In genomic region chr7:128613366-128613765, GRCh38 we compare ENCODE assay signal across 2 cellular contexts. TPM values are rescaled to one million over a fixed set of nuclear protein-coding genes. Genes with fewer than 3 reads are reported as not detected.
"Had no signal": no experiment of that assay in that cellular context is flagged by ENCODE, and none has a peak within 500 bp of the region (broad histone marks: within the 10 kb centered on the region; RNA-seq: fewer than 3 reads in every experiment).

No MANE protein-coding gene starts in this region.

RNA-seq across cellular contexts. Expression of gene GARIN1A, which starts 58.7 kb away (rescaled TPM):
- total RNA-seq: GM23338 had no signal
- polyA plus RNA-seq: H1 had no signal
